26 cellular contexts compared by ENCODE assay signal in genomic region chr6:73923899-73924485, GRCh38.
DNase-seq lines count a peak whose midpoint lies in the region; ATAC-seq and TF ChIP-seq lines count a peak whose summit lies in the region.
"Had no signal": no experiment of that assay in that cellular context is flagged by ENCODE, and none has a peak within 500 bp of the region (broad histone marks: within the 10 kb centered on the region; RNA-seq: fewer than 3 reads in every experiment).

No MANE protein-coding gene starts in this region.

- H3K36me3 ChIP-seq in spleen: no peaks in the 10 kb centered on the region
- H3K36me3 ChIP-seq: BE2C, lower lobe of right lung, neural progenitor cell, stomach, transverse colon had no signal

- ATAC-seq in sciatic nerve: peak; percentile 98
- ATAC-seq: activated naive CD4-positive, alpha-beta T cell treated with anti-CD3 and anti-CD28 coated beads, Interleukin-2, amount 50 U/mL, for 72 hours; effector memory CD8-positive, alpha-beta T cell; HepG2; lower lobe of right lung had no signal

- no peaks in the 10 kb centered on the region for H3K4me1 ChIP-seq in spleen
- H3K4me1 ChIP-seq: BE2C, lower lobe of right lung, neural progenitor cell, stomach, transverse colon had no signal

- intact Hi-C loops in sciatic nerve (cut with DNase I) (no loop called here), spleen (cut with DNase I; ENCODE audit: low total_unique reads) (no loop called here)

- H3K9me3 ChIP-seq in spleen: peaks cover 0 to 21% (median 14%) of the 10 kb centered on the region in 8 donors
- H3K9me3 ChIP-seq: BE2C had no signal

- peak; percentile 68 for DNase-seq in GM03348 (ENCODE audit: low spot score)
- peak; percentile 8 for DNase-seq in amniotic epithelial cell (ENCODE audit: low read depth)
- DNase-seq in foreskin fibroblast: peak; percentile 19 to 20
- no peak for DNase-seq in sciatic nerve (ENCODE audit: low spot score)
- DNase-seq in NCI-H1105 treated with DMSO at 0.1 percent for 48 hours (lab: John Stamatoyannopoulos, UW): no peak
- DNase-seq in cerebellar nuclear complex (lab: John Stamatoyannopoulos, UW): no peak
- no peak for DNase-seq in spleen
- no peak for DNase-seq in SIG-M5 treated with dmso at 0.1 percent for 504 hours (lab: John Stamatoyannopoulos, UW; ENCODE audit: unreplicated experiment)
- DNase-seq: activated CD4-positive, alpha-beta T cell treated with anti-CD3 and anti-CD28 coated beads, Interleukin-2, amount 10 ng/mL, durations not matched to agents 7 days and 5 days; BE2C; COR-L47; effector memory CD8-positive, alpha-beta T cell; H9; hypothalamus; islet precursor cell; lower lobe of right lung; NCI-H2171 treated with DMSO at 0.1 percent for 48 hours; NCI-H69; RPMI8226; stomach; transverse colon had no signal

- no peaks in the 10 kb centered on the region for H3K27me3 ChIP-seq in spleen (replicated peaks in 1 of 7)
- H3K27me3 ChIP-seq: BE2C, neural progenitor cell, stomach, transverse colon had no signal

- 64 to 92% (median 76%) methylated on average over 1 of the region's 1 CpG for WGBS in spleen, 5 donors

- TF ChIP-seq CTCF in foreskin fibroblast (IDR thresholded peaks at IDR 0.05; ENCODE audit: low read depth, low read length): no peak
- no peak for TF ChIP-seq CTCF in spleen (IDR thresholded peaks at IDR 0.05 in 8 of 11, conservative IDR thresholded peaks at IDR 0.05 in 3 of 11)

- H3K27ac ChIP-seq in spleen: no peak overlapping the region
- H3K27ac ChIP-seq: HL-60, lower lobe of right lung, neural progenitor cell, stomach, transverse colon, VCaP had no signal

- H3K4me3 ChIP-seq in foreskin fibroblast (ENCODE audit: low read depth in 1 of 2, low read length in 2 of 2) (no peak overlapping the region), spleen (no peak overlapping the region)
- H3K4me3 ChIP-seq: lower lobe of right lung, neural progenitor cell, stomach, transverse colon had no signal

- no peak for TF ChIP-seq POLR2A in spleen (IDR thresholded peaks at IDR 0.05)

Comparison
In these comparisons a context has a peak if more than half of its experiments do, and no peak if none do; other contexts are left out.
1. DNase-seq: peak in GM03348 (single experiment), amniotic epithelial cell (single experiment) and foreskin fibroblast (2 of 2); none in sciatic nerve (single experiment), NCI-H1105 treated with DMSO at 0.1 percent for 48 hours (single experiment), cerebellar nuclear complex (0 of 2), spleen (single experiment) and SIG-M5 treated with dmso at 0.1 percent for 504 hours (single experiment).